1 cellular context compared by ENCODE assay signal in the genomic region with DNA sequence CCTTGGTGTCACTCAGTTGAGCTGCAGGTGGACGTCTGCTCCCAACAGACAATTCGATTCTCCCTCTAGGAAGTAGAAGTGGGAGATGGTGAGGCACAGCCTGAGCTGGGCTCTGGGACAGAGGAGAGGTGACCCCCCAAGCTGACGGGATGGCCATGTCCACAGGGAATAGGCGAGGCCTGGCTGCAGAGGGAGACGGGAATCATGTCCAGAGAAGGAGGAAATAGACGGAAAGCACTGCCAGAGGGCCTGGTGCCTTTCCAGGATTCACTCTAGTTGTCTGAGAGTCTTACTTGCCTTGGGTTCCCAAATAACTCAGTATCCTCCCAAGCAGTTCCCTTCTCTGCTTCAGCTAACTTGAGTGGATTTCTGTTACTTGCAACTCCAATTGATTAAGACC.
TF ChIP-seq lines count a peak whose summit lies in the region.

No MANE protein-coding gene starts in this region.

TF ChIP-seq in K562, 482 proteins besides CTCF, POLR2A, EP300 and RAD21 (continued from another document):
- TF ChIP-seq ZFP1 (CRISPR knock-in tag; IDR thresholded peaks at IDR 0.05), result no peak
